In the genomic region with DNA sequence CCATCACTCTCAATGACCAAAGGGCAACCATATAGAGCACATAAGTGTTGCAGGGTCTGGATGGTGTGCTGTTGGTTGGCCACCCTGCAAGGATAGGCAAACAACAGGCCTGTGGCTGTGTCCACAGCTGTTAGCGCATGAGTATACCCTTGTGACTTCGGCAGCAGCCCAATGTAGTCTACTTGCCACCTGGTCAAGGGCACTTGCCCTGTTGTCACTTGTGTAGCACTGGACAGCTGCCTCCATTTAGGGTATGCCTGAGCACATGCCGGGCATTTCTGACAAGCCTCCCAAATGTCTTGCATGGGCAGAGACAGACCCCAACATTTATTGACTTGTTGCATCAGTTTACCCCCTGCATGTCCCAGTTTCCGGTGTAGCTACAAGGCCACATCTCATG, we compare ENCODE assay signal across 25 cellular contexts. TPM values are rescaled to one million over a fixed set of nuclear protein-coding genes. Genes with fewer than 3 reads are reported as not detected.
"Had no signal": no experiment of that assay in that cellular context is flagged by ENCODE, and none has a peak within 500 bp of the region (broad histone marks: within the 10 kb centered on the region; RNA-seq: fewer than 3 reads in every experiment).

No MANE protein-coding gene starts in this region.

- ATAC-seq: HepG2 had no signal

- H3K4me1 ChIP-seq: SJSA1 had no signal

- H3K27ac ChIP-seq: SJSA1, SK-N-MC had no signal

- FAIRE-seq: HepG2, RCC 7860 had no signal

- H3K27me3 ChIP-seq: MG63, SJSA1 had no signal

- H3K4me3 ChIP-seq: MG63, SJSA1, SK-N-MC had no signal

- H3K36me3 ChIP-seq: MG63, SJSA1 had no signal

- H3K9me3 ChIP-seq: MG63, SJSA1 had no signal

- DNase-seq: IMR-90, Karpas-422, KG1, MG63, NCI-H1092, NCI-H1105 treated with DMSO at 0.1 percent for 48 hours, NCI-H1417 treated with DMSO at 0.1 percent for 48 hours, NCI-H146, NCI-H1694 treated with DMSO at 0.1 percent for 48 hours, NCI-H1930, NCI-H2081, NCI-H2107, NCI-H2227 treated with DMSO at 0.1 percent for 48 hours, NCI-H524, NCI-H526 treated with DMSO at 0.1 percent for 48 hours, NCI-H748 treated with DMSO at 0.1 percent for 48 hours, Right ventricle myocardium superior, RPMI8226, SIG-M5 had no signal

RNA-seq across cellular contexts. Expression of gene CCRL2, which starts 12.8 kb away (rescaled TPM):
- total RNA-seq: HepG2, NCI-H460 had no signal
- polyA plus RNA-seq: HepG2 had no signal

RNA-seq across cellular contexts. Expression of gene LTF, which starts 44.9 kb away (rescaled TPM):
- total RNA-seq: HepG2, IMR-90, NCI-H460 had no signal
- polyA plus RNA-seq: HepG2, IMR-90 had no signal

RNA-seq across cellular contexts. Expression of gene CCR5, which starts 49.1 kb away (rescaled TPM):
- total RNA-seq: HepG2, HT1080, IMR-90, NCI-H460, SJSA1 had no signal
- polyA plus RNA-seq: HepG2, IMR-90 had no signal
